ENCODE assay signal across 8 cellular contexts in the genomic region with DNA sequence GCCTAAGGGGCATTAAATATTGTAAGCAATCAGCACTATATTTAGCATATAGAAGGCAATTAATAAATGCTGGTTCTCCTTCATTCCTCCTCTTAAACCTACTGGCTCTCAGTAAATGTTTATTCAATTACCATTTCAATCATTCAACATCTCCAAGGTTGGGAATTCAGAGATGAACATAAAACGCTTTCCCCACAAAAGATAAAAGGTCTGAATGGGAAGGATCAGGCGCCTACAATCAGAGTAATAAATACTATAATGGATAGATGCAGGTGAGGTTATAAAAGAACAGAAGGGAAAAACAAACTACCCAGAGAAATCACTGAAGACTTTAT.
DNase-seq lines count a peak whose midpoint lies in the region; TF ChIP-seq lines count a peak whose summit lies in the region.

No MANE protein-coding gene starts in this region.

- H3K27me3 Mint-ChIP-seq in dendritic cell treated with granulocyte-macrophage colony-stimulating factor and Interleukin-4, amounts not matched to agents 40 ng/mL and 50 ng/mL, for 4 days, result no peaks in the 10 kb centered on the region
- peaks cover 2% of the 10 kb centered on the region for H3K27me3 Mint-ChIP-seq in nephron progenitor cell (ENCODE audit: low read depth, poor library complexity)

- no peak for DNase-seq in AG10803 (ENCODE audit: low read depth)
- DNase-seq in LNCaP clone FGC (ENCODE audit: low read depth), result no peak
- no peak for DNase-seq in nephron progenitor cell
- no peak for DNase-seq in KBM-7
- no peak for DNase-seq in iPS-NIHi7 (ENCODE audit: extremely low spot score)
- DNase-seq in AG08395 (ENCODE audit: low spot score), result no peak
- no peak for DNase-seq in SHP77 treated with DMSO at 0.1 percent for 48 hours (lab: John Stamatoyannopoulos, UW)

- intact Hi-C loops in dendritic cell treated with granulocyte-macrophage colony-stimulating factor and Interleukin-4, amounts not matched to agents 40 ng/mL and 50 ng/mL, for 4 days (cut with micrococcal nuclease), result no loop called here

- peak overlapping the region; percentile 97 for H3K27ac Mint-ChIP-seq in dendritic cell treated with granulocyte-macrophage colony-stimulating factor and Interleukin-4, amounts not matched to agents 40 ng/mL and 50 ng/mL, for 4 days
- peak overlapping the region; percentile 91 for H3K27ac Mint-ChIP-seq in nephron progenitor cell

- H3K4me3 Mint-ChIP-seq in dendritic cell treated with granulocyte-macrophage colony-stimulating factor and Interleukin-4, amounts not matched to agents 40 ng/mL and 50 ng/mL, for 4 days, result no peak overlapping the region
- peak overlapping the region; percentile 90 for H3K4me3 Mint-ChIP-seq in nephron progenitor cell

- in situ Hi-C loops in KBM-7 (cut with MboI; ENCODE audit: low pct_unique_long_range_greater_than_20kb, low sequenced_read_pairs), result no loop called here

- no peak for TF ChIP-seq CTCF in AG10803 (conservative IDR thresholded peaks at IDR 0.05; ENCODE audit: low read length)
- no peak for TF ChIP-seq CTCF in LNCaP clone FGC (IDR thresholded peaks at IDR 0.05; ENCODE audit: control insufficient read depth, extremely low read depth, insufficient read depth)
- TF ChIP-seq CTCF in nephron progenitor cell (IDR thresholded peaks at IDR 0.05), result no peak

- no peaks in the 10 kb centered on the region for H3K9me3 Mint-ChIP-seq in dendritic cell treated with granulocyte-macrophage colony-stimulating factor and Interleukin-4, amounts not matched to agents 40 ng/mL and 50 ng/mL, for 4 days
- H3K9me3 Mint-ChIP-seq in nephron progenitor cell, result no peaks in the 10 kb centered on the region

- peaks cover 60% of the 10 kb centered on the region for H3K36me3 Mint-ChIP-seq in dendritic cell treated with granulocyte-macrophage colony-stimulating factor and Interleukin-4, amounts not matched to agents 40 ng/mL and 50 ng/mL, for 4 days (ENCODE audit: low read depth)
- H3K36me3 Mint-ChIP-seq in nephron progenitor cell (ENCODE audit: low read depth), result peaks cover 11% of the 10 kb centered on the region

- H3K4me1 Mint-ChIP-seq in dendritic cell treated with granulocyte-macrophage colony-stimulating factor and Interleukin-4, amounts not matched to agents 40 ng/mL and 50 ng/mL, for 4 days (ENCODE audit: low read depth), result peaks cover 26% of the 10 kb centered on the region
- H3K4me1 Mint-ChIP-seq in nephron progenitor cell, result peaks cover 37% of the 10 kb centered on the region

- H3K4me3 ChIP-seq in AG10803 (ENCODE audit: low read length) (peak overlapping the region; percentile 91), LNCaP clone FGC (ENCODE audit: low read depth, low read length) (peak overlapping the region; percentile 89)
